In genomic region chr4:107989537-107990386, GRCh38 we compare ENCODE assay signal across 8 cellular contexts. TPM values are rescaled to one million over a fixed set of nuclear protein-coding genes. Genes with fewer than 3 reads are reported as not detected.
DNase-seq lines count a peak whose midpoint lies in the region; ATAC-seq, FAIRE-seq and TF ChIP-seq lines count a peak whose summit lies in the region.

Gene HADH, plus strand, starts transcription at chr4:107989889. Its CDS starts 44 bp downstream, at chr4:107989933.

- H3K27me3 ChIP-seq in keratinocyte (ENCODE audit: control insufficient read depth, extremely low read depth, insufficient read depth, low read length): no peaks in the 10 kb centered on the region

- DNase-seq in AG10803 (ENCODE audit: low read depth) (peak; percentile 85), NCI-H460 (ENCODE audit: extremely low read depth, low read depth) (peak; percentile 83), cerebellar cortex (ENCODE audit: low spot score) (peak; percentile 94), keratinocyte (ENCODE audit: low read depth, low spot score) (peak; percentile 11)
- peak; percentile 94 for DNase-seq in activated CD4-positive, CD25-positive, alpha-beta regulatory T cell treated with anti-CD3 and anti-CD28 coated beads, Interleukin-2, amount 50 U/mL, for 72 hours
- peak; percentile 86 to 89 (median 88) for DNase-seq in stimulated activated CD4-positive, alpha-beta T cell treated with anti-CD3 and anti-CD28 coated beads, Interleukin-12 subunit alpha, Interleukin-12 subunit beta, amount 100 ng/mL, for 48 hours (ENCODE audit: low read depth in 2 of 3, low spot score in 1 of 3)

- peaks cover 50% of the 10 kb centered on the region for H3K79me2 ChIP-seq in keratinocyte (ENCODE audit: control insufficient read depth, insufficient read depth, low read length)

- no peaks in the 10 kb centered on the region for H3K36me3 ChIP-seq in keratinocyte (ENCODE audit: control insufficient read depth in 2 of 2, extremely low read depth in 1 of 2, insufficient read depth in 2 of 2, low read length in 2 of 2)

- TF ChIP-seq CTCF in AG10803 (conservative IDR thresholded peaks at IDR 0.05; ENCODE audit: low read length) (no peak), keratinocyte (optimal IDR thresholded peaks at IDR 0.05 in 1 of 3, IDR thresholded peaks at IDR 0.05 in 1 of 3, conservative IDR thresholded peaks at IDR 0.05 in 1 of 3; ENCODE audit: extremely low read depth in 1 of 3, insufficient read depth in 2 of 3, low read length in 3 of 3) (no peak)

- H3K4me2 ChIP-seq in keratinocyte (ENCODE audit: control insufficient read depth, extremely low read depth, insufficient read depth, low read depth, low read length): peak within 1 kb of the TSS; percentile 99

- H4K20me1 ChIP-seq in keratinocyte (ENCODE audit: control insufficient read depth, extremely low read depth, insufficient read depth, low read length): no peaks in the 10 kb centered on the region

- H2AFZ ChIP-seq in keratinocyte (ENCODE audit: control insufficient read depth, low read length): peak within 1 kb of the TSS; percentile 98

- dilution Hi-C loops in keratinocyte (cut with MboI; ENCODE audit: extremely low pct_ligation_motif_present, low sequenced_read_pairs): no loop called here

- peak within 1 kb of the TSS; percentile 89 for H3K9ac ChIP-seq in keratinocyte (ENCODE audit: control insufficient read depth, extremely low read depth, insufficient read depth, low read length)

- peak within 1 kb of the TSS; percentile 82 for H3K27ac ChIP-seq in keratinocyte (ENCODE audit: control insufficient read depth, insufficient read depth, low read length)

- FAIRE-seq in keratinocyte (lab: Jason Lieb, UNC): peak; percentile 13

- H3K4me3 ChIP-seq in AG10803 (ENCODE audit: low read length) (peak within 1 kb of the TSS; percentile 91), keratinocyte (ENCODE audit: control insufficient read depth in 2 of 3, extremely low read depth in 1 of 3, insufficient read depth in 2 of 3, low read depth in 1 of 3, low read length in 3 of 3) (peak within 1 kb of the TSS; percentile 68 to 95 (median 91))

- ATAC-seq in GM19035 (IDR thresholded peaks at IDR 0.05; ENCODE audit: unreplicated experiment) (peak; percentile 96), HG03342 (IDR thresholded peaks at IDR 0.05; ENCODE audit: unreplicated experiment) (peak; percentile 95)

- H3K9me3 ChIP-seq in keratinocyte (ENCODE audit: control insufficient read depth, low read depth, low read length): no peaks in the 10 kb centered on the region

- H3K4me1 ChIP-seq in keratinocyte (ENCODE audit: control insufficient read depth, extremely low read depth, insufficient read depth, low read length): peaks cover 35% of the 10 kb centered on the region

- H3K9me1 ChIP-seq in keratinocyte (ENCODE audit: control insufficient read depth, extremely low read depth, insufficient read depth, low read length): no peaks in the 10 kb centered on the region

RNA-seq across cellular contexts. Expression of gene HADH, which starts in this region (rescaled TPM):
- 11.3 and 11.7 TPM in 2 replicates for total RNA-seq in NCI-H460 (2014; rRNA removed; shearing (Covaris generic))
- polyA plus RNA-seq in NCI-H460 (2014; cell fraction: nucleus; rRNA removed): 33.3 and 36.3 TPM in 2 replicates
- 37.7 to 49.5 TPM (median 49.3 TPM) in 3 replicates for polyA plus RNA-seq in keratinocyte
- polyA plus RNA-seq in keratinocyte (2011; ENCODE audit: low read depth): 58.4 TPM
- 45.3 and 61.1 TPM in 2 replicates for polyA plus RNA-seq in keratinocyte (2011; cell fraction: cytosol; rRNA removed)
- 45.7 and 47.2 TPM in 2 replicates for polyA plus RNA-seq in keratinocyte (2011; cell fraction: nucleus; rRNA removed)
- 23.1 and 33.9 TPM in 2 replicates for polyA plus RNA-seq in keratinocyte (2012; ENCODE audit: low replicate concordance)
- 14.8 to 30.1 TPM (median 29.7 TPM) in 3 replicates for polyA minus RNA-seq in keratinocyte
- 26.5 TPM for polyA minus RNA-seq in keratinocyte (2011; cell fraction: cytosol; rRNA and poly(A)+ RNA removed)
- polyA minus RNA-seq in keratinocyte (2011; cell fraction: nucleus; rRNA and poly(A)+ RNA removed): 10.3 and 19.8 TPM in 2 replicates

Comparison
In these comparisons a context has a peak if more than half of its experiments do, and no peak if none do; other contexts are left out.
1. Peak in every context shown above with its lines: DNase-seq, ATAC-seq, H3K4me3 ChIP-seq and H3K27ac ChIP-seq.
2. DNase-seq: peak in every context shown above with its lines; median percentile 94 in activated CD4-positive, CD25-positive, alpha-beta regulatory T cell treated with anti-CD3 and anti-CD28 coated beads, Interleukin-2, amount 50 U/mL, for 72 hours; 94 in cerebellar cortex; 88 in stimulated activated CD4-positive, alpha-beta T cell treated with anti-CD3 and anti-CD28 coated beads, Interleukin-12 subunit alpha, Interleukin-12 subunit beta, amount 100 ng/mL, for 48 hours; 85 in AG10803; 83 in NCI-H460; 11 in keratinocyte.